Comparison of ENCODE assay signal across 9 cellular contexts in the genomic region with DNA sequence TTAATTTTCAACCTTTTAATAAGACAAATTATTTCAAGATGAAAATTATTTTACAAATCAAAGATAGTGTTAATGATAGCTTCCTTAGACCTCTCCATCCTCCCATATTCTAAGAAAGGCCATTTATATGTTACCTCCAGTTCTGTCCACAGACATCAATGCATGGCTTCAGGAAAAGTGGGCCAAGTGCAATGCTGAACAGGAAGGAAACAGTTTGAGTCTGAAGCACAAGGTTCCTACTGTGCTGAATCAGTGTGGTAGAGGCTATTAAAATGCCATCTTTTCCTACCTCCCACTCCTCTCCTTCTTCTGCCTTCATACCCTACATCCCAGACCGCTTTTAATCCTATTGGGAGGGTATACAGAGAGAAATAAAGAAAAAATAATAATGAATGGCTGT.
DNase-seq lines count a peak whose midpoint lies in the region; ATAC-seq and TF ChIP-seq lines count a peak whose summit lies in the region.
"Had no signal": no experiment of that assay in that cellular context is flagged by ENCODE, and none has a peak within 500 bp of the region (broad histone marks: within the 10 kb centered on the region; RNA-seq: fewer than 3 reads in every experiment).

No MANE protein-coding gene starts in this region.

- H3K27ac ChIP-seq in CD8-positive, alpha-beta T cell (ENCODE audit: low read depth, low read length), result no peak overlapping the region
- H3K27ac ChIP-seq in OCI-LY1 (ENCODE audit: low read depth, low read length, poor library complexity, severe bottlenecking) (peak overlapping the region; percentile 88), ovary (peak overlapping the region in 1 of 2 donors; percentile 58)

- TF ChIP-seq POLR2A in ovary (IDR thresholded peaks at IDR 0.05), result no peak

- H3K4me1 ChIP-seq in CD8-positive, alpha-beta T cell (ENCODE audit: insufficient read depth, low read length), result peaks cover 35% of the 10 kb centered on the region
- H3K4me1 ChIP-seq in OCI-LY1 (ENCODE audit: insufficient read depth, low read length, severe bottlenecking) (peaks cover 49% of the 10 kb centered on the region), ovary (ENCODE audit: insufficient read depth) (peaks cover 10% of the 10 kb centered on the region)

- POLR2A ChIA-PET in CD8-positive, alpha-beta T cell (lab: Charles Lee), result interaction anchor here (1.2 to 3.4 kb wide), 5 partner anchors 9 to 42 kb away, joined by 3 to 21 read pairs (median 14); no protein-coding TSS in a partner anchor

- no peak overlapping the region; the same call in 1 of the 2 replicates for H3K4me2 ChIP-seq in OCI-LY1 (ENCODE audit: low read length)

- peaks cover 55% of the 10 kb centered on the region for H3K4me1 Mint-ChIP-seq in CD8-positive, alpha-beta T cell (ENCODE audit: low read depth)

- 17 to 30% (median 26%) methylated on average over 1 of the region's 1 CpG for WGBS in ovary, 3 donors

- no peak for TF ChIP-seq EP300 in ovary (IDR thresholded peaks at IDR 0.05)

- CTCF ChIA-PET in CD8-positive, alpha-beta T cell (lab: Charles Lee), result interaction anchor here (0.6 to 2.1 kb wide), 3 partner anchors 15 to 952 kb away, joined by 3 to 13 read pairs (median 5); no protein-coding TSS in a partner anchor

- DNase-seq in CD8-positive, alpha-beta T cell, result no peak
- DNase-seq in cerebellar cortex (ENCODE audit: low spot score) (peak; percentile 59), ovary (no peak), NCI-H1417 (lab: John Stamatoyannopoulos, UW) (no peak)
- DNase-seq in stimulated activated naive CD4-positive, alpha-beta T cell (lab: John Stamatoyannopoulos, UW), result no peak

- no peaks in the 10 kb centered on the region for H3K9me3 Mint-ChIP-seq in CD8-positive, alpha-beta T cell
- H3K9me3 Mint-ChIP-seq: neural progenitor cell had no signal

- no peak overlapping the region for H3K9ac ChIP-seq in OCI-LY1 (ENCODE audit: low read length)
- H3K9ac ChIP-seq: neural progenitor cell had no signal

- H3K4me3 ChIP-seq in CD8-positive, alpha-beta T cell (ENCODE audit: low read depth, low read length), result no peak overlapping the region
- no peak overlapping the region for H3K4me3 ChIP-seq in OCI-LY1 (ENCODE audit: low read depth, low read length, poor library complexity, severe bottlenecking)
- peak overlapping the region; percentile 19 for H3K4me3 ChIP-seq in ovary
- H3K4me3 ChIP-seq: neural progenitor cell had no signal

- H4K20me1 ChIP-seq in OCI-LY1 (ENCODE audit: insufficient read depth, low read length), result no peaks in the 10 kb centered on the region

- no peaks in the 10 kb centered on the region for H3K9me2 ChIP-seq in OCI-LY1 (ENCODE audit: low read depth, low read length)

- intact Hi-C loops in CD8-positive, alpha-beta T cell (cut with DNase I, micrococcal nuclease), result loop anchor here in 1 of 2 experiments (1.0 to 2.0 kb wide), 2 partner anchors 23 to 37 kb away; no protein-coding TSS in a partner anchor
- intact Hi-C loops in ovary (cut with DNase I), result loop anchor here in 1 of 4 donors (10.0 kb wide), 1 partner anchor 213 kb away; no protein-coding TSS in a partner anchor

- no peaks in the 10 kb centered on the region for H3K79me2 ChIP-seq in OCI-LY1 (ENCODE audit: insufficient read depth, low read length)

- peak overlapping the region; percentile 40 for H3K4me3 Mint-ChIP-seq in CD8-positive, alpha-beta T cell

- no peaks in the 10 kb centered on the region for H3K36me3 Mint-ChIP-seq in CD8-positive, alpha-beta T cell
- H3K36me3 Mint-ChIP-seq: neural progenitor cell had no signal

- no peak for TF ChIP-seq CTCF in CD8-positive, alpha-beta T cell (IDR thresholded peaks at IDR 0.05)
- TF ChIP-seq CTCF in OCI-LY1 (IDR thresholded peaks at IDR 0.05; ENCODE audit: low read length) (no peak), ovary (IDR thresholded peaks at IDR 0.05) (no peak)

- H3K9me3 ChIP-seq in CD8-positive, alpha-beta T cell (ENCODE audit: low read length), result no peaks in the 10 kb centered on the region
- H3K9me3 ChIP-seq in OCI-LY1 (ENCODE audit: low read length), result no peaks in the 10 kb centered on the region
- no peaks in the 10 kb centered on the region for H3K9me3 ChIP-seq in ovary

- no peak for ATAC-seq in CD8-positive, alpha-beta T cell
- ATAC-seq in GM21367 (IDR thresholded peaks at IDR 0.05; ENCODE audit: unreplicated experiment), result no peak
- no peak for ATAC-seq in HG02588 (IDR thresholded peaks at IDR 0.05; ENCODE audit: unreplicated experiment)

- H3K27ac Mint-ChIP-seq in CD8-positive, alpha-beta T cell, result peak overlapping the region; percentile 82

- no peaks in the 10 kb centered on the region for H3F3A ChIP-seq in OCI-LY1 (ENCODE audit: insufficient read depth, low read length)

- no peak overlapping the region for H2AFZ ChIP-seq in OCI-LY1 (ENCODE audit: low read length)
- H2AFZ ChIP-seq: neural progenitor cell had no signal

- no peaks in the 10 kb centered on the region for H3K27me3 ChIP-seq in CD8-positive, alpha-beta T cell (ENCODE audit: insufficient read depth, low read length)
- H3K27me3 ChIP-seq in OCI-LY1 (ENCODE audit: insufficient read depth, low read length) (no peaks in the 10 kb centered on the region), ovary (no peaks in the 10 kb centered on the region)

- no peaks in the 10 kb centered on the region for H3K36me3 ChIP-seq in CD8-positive, alpha-beta T cell (ENCODE audit: insufficient read depth, low read length)
- no peaks in the 10 kb centered on the region for H3K36me3 ChIP-seq in OCI-LY1 (ENCODE audit: insufficient read depth, low read length)
- H3K36me3 ChIP-seq in ovary, result no peaks in the 10 kb centered on the region
- H3K36me3 ChIP-seq: neural progenitor cell had no signal

- no peaks in the 10 kb centered on the region for H3K27me3 Mint-ChIP-seq in CD8-positive, alpha-beta T cell (ENCODE audit: low read depth)
